ENCODE assay signal across 5 cellular contexts in the genomic region with DNA sequence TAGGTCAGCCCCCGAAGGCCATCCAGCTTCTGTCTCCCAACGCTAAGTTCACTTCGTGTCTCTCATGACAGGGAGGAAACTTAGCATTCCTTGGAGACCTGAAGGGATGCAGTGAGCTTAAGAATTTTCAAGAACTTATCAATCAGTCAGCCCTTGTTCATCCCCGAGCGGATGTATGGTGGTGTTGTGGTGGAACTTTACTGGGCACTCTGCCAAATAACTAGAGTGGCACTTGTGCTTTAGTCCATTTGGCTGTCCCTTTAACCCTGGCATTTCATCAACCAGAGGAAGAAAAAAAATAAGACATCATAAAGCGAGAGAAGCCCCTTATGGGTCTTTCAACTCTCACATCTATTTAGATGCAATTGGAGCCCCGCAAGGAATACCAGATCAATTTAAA. TPM values are rescaled to one million over a fixed set of nuclear protein-coding genes. Genes with fewer than 3 reads are reported as not detected.
"Had no signal": no experiment of that assay in that cellular context is flagged by ENCODE, and none has a peak within 500 bp of the region (broad histone marks: within the 10 kb centered on the region; RNA-seq: fewer than 3 reads in every experiment).

No MANE protein-coding gene starts in this region.

RNA-seq across cellular contexts. Expression of a gene that starts 26.9 kb away (rescaled TPM):
- total RNA-seq: activated CD4-positive, alpha-beta T cell treated with anti-CD3 and anti-CD28 coated beads for 36 hours; activated CD4-positive, alpha-beta T cell treated with anti-CD3 and anti-CD28 coated beads, Interleukin-2, amount 10 ng/mL, durations not matched to agents 7 days and 5 days; activated CD8-positive, alpha-beta T cell treated with anti-CD3 and anti-CD28 coated beads, Interleukin-2, amount 10 ng/mL, durations not matched to agents 7 days and 5 days; activated naive CD4-positive, alpha-beta T cell treated with anti-CD3 and anti-CD28 coated beads, Interleukin-2, amount 50 U/mL, for 72 hours; activated T-helper 2 cell treated with anti-CD3 and anti-CD28 coated beads, Interferon-gamma antibody, Interleukin-2, Interleukin-4, amounts not matched to agents 10 μg/mL and 5 μg/mL and 100 μg/mL, durations not matched to agents 14 hours and 24 hours and 36 hours had no signal
